8 cellular contexts compared by ENCODE assay signal in genomic region chrX:57573754-57574153, GRCh38. TPM values are rescaled to one million over a fixed set of nuclear protein-coding genes. Genes with fewer than 3 reads are reported as not detected.
A peak's percentile ranks its signal among the peaks of the same experiment; 100 is the strongest.
DNase-seq lines count a peak whose midpoint lies in the region; ATAC-seq and TF ChIP-seq lines count a peak whose summit lies in the region.

No MANE protein-coding gene starts in this region.

- no peak overlapping the region for H3K4me3 Mint-ChIP-seq in T-helper 17 cell

- ATAC-seq in DND-41 (ENCODE audit: insufficient read depth, low read depth) (peak; percentile 62; the same call in 2 of the 3 replicates), GM21717 (IDR thresholded peaks at IDR 0.05; ENCODE audit: unreplicated experiment) (peak; percentile 56), T-helper 17 cell (peak; percentile 50)

- no peaks in the 10 kb centered on the region for H3K9me3 ChIP-seq in DND-41 (ENCODE audit: insufficient read depth, low read length, severe bottlenecking)
- H3K9me3 ChIP-seq in T-helper 17 cell (ENCODE audit: control insufficient read depth, low read length, poor library complexity, severe bottlenecking): no peaks in the 10 kb centered on the region
- H3K9me3 ChIP-seq in stomach: no peaks in the 10 kb centered on the region
- no peaks in the 10 kb centered on the region for H3K9me3 ChIP-seq in Peyer's patch

- H3K79me2 ChIP-seq in DND-41 (ENCODE audit: insufficient read depth, low read length): no peaks in the 10 kb centered on the region

- no peak overlapping the region for H3K4me2 ChIP-seq in DND-41 (ENCODE audit: insufficient read depth, low read length)

- no peaks in the 10 kb centered on the region for H3K27me3 Mint-ChIP-seq in T-helper 17 cell

- H4K20me1 ChIP-seq in DND-41 (ENCODE audit: insufficient read depth, low read length): no peaks in the 10 kb centered on the region

- H3K27ac ChIP-seq in DND-41 (ENCODE audit: low read length) (no peak overlapping the region), stomach (no peak overlapping the region), Peyer's patch (no peak overlapping the region)

- H3K4me3 ChIP-seq in DND-41 (ENCODE audit: low read depth in 1 of 2, low read length in 2 of 2) (no peak overlapping the region), kidney epithelial cell (ENCODE audit: low read depth, low read length) (no peak overlapping the region), stomach (no peak overlapping the region), Peyer's patch (no peak overlapping the region)

- TF ChIP-seq CTCF in DND-41 (IDR thresholded peaks at IDR 0.05; ENCODE audit: borderline replicate concordance, extremely low read depth, low read length, poor library complexity, severe bottlenecking) (peak; percentile 68), kidney epithelial cell (IDR thresholded peaks at IDR 0.05; ENCODE audit: insufficient read depth, low read length, poor library complexity, severe bottlenecking) (peak; percentile 27), stomach (IDR thresholded peaks at IDR 0.05) (peak in 3 of 7 experiments; percentile 8 to 21 (median 13)), Peyer's patch (IDR thresholded peaks at IDR 0.05) (peak in 3 of 6 experiments; percentile 16 to 26 (median 20))

- no peak overlapping the region for H2AFZ ChIP-seq in DND-41 (ENCODE audit: low read depth, low read length)

- DNase-seq in DND-41: peak; percentile 41
- DNase-seq in T-helper 17 cell: no peak
- no peak for DNase-seq in kidney epithelial cell (ENCODE audit: low read depth)
- no peak for DNase-seq in stomach
- no peak for DNase-seq in Peyer's patch
- DNase-seq in activated T-cell treated with anti-CD3 and anti-CD28 coated beads for 4 hours: no peak
- DNase-seq in cardiac septum (ENCODE audit: low spot score): no peak

- H3K36me3 ChIP-seq in DND-41 (ENCODE audit: insufficient read depth, low read length): no peaks in the 10 kb centered on the region
- H3K36me3 ChIP-seq in kidney epithelial cell (ENCODE audit: control insufficient read depth, insufficient read depth, low read length): no peaks in the 10 kb centered on the region
- H3K36me3 ChIP-seq in stomach: no peaks in the 10 kb centered on the region
- no peaks in the 10 kb centered on the region for H3K36me3 ChIP-seq in Peyer's patch

- no peaks in the 10 kb centered on the region for H3K27me3 ChIP-seq in DND-41 (ENCODE audit: insufficient read depth, low read length, poor library complexity)
- no peaks in the 10 kb centered on the region for H3K27me3 ChIP-seq in kidney epithelial cell (ENCODE audit: control insufficient read depth, insufficient read depth, low read length)
- H3K27me3 ChIP-seq in stomach: no peaks in the 10 kb centered on the region
- no peaks in the 10 kb centered on the region for H3K27me3 ChIP-seq in Peyer's patch

- intact Hi-C loops in stomach (cut with DNase I; ENCODE audit: low total_unique reads) (no loop called here), cardiac septum (cut with DNase I) (no loop called here)

- H3K4me1 ChIP-seq in DND-41 (ENCODE audit: insufficient read depth, low read length): no peaks in the 10 kb centered on the region
- no peaks in the 10 kb centered on the region for H3K4me1 ChIP-seq in stomach
- H3K4me1 ChIP-seq in Peyer's patch: no peaks in the 10 kb centered on the region

- peak overlapping the region; percentile 59 for H3K27ac Mint-ChIP-seq in T-helper 17 cell

- no peaks in the 10 kb centered on the region for H3K36me3 Mint-ChIP-seq in T-helper 17 cell (ENCODE audit: low read depth)

- H3K4me1 Mint-ChIP-seq in T-helper 17 cell: peaks cover 2% of the 10 kb centered on the region

- H3K9ac ChIP-seq in DND-41 (ENCODE audit: low read depth, low read length): no peak overlapping the region

- TF ChIP-seq POLR2A in stomach (IDR thresholded peaks at IDR 0.05) (no peak), Peyer's patch (IDR thresholded peaks at IDR 0.05) (no peak)

- 14 to 18% (median 15%) methylated on average over 2 of the region's 2 CpGs for WGBS in stomach, 5 donors

- TF ChIP-seq EP300 in stomach (IDR thresholded peaks at IDR 0.05): no peak

RNA-seq across cellular contexts. Expression of gene ZXDB, which starts 18.1 kb away (rescaled TPM):
- total RNA-seq in T-helper 17 cell (10 to 100 TPM; 19.9 to 21.2 TPM), kidney epithelial cell (9.4 and 10.7 TPM in 2 replicates), stomach (10 to 100 TPM in 2 of 5 donors, 1 to 10 TPM in 3; 5.8 to 15.6 (median 9.8) TPM), Peyer's patch (10 to 100 TPM in 1 of 4 donors, 1 to 10 TPM in 3; 5.1 to 11.7 (median 7.2) TPM), cardiac septum (6.2 TPM)
- 1 to 10 TPM; 1.5 to 2.1 (median 1.7) TPM for polyA plus RNA-seq in stomach
